ENCODE assay signal across 8 cellular contexts in genomic region chr10:27744478-27745379, GRCh38. TPM values are rescaled to one million over a fixed set of nuclear protein-coding genes. Genes with fewer than 3 reads are reported as not detected.
DNase-seq lines count a peak whose midpoint lies in the region; ATAC-seq and TF ChIP-seq lines count a peak whose summit lies in the region.

No MANE protein-coding gene starts in this region.

- intact Hi-C loops in uterus (cut with DNase I; ENCODE audit: low total_unique reads): loop anchor here (5.0 kb wide), 1 partner anchor 498 kb away; no protein-coding TSS in a partner anchor

- peak; percentile 17 for ATAC-seq in effector memory CD8-positive, alpha-beta T cell (replicated peaks)

- peak overlapping the region; percentile 55 for H3K4me3 Mint-ChIP-seq in T-helper 2 cell treated with Interferon-gamma antibody and Interleukin-4, amounts not matched to agents 5 μg/mL and 100 μg/mL, for 36 hours
- peak overlapping the region; percentile 82 to 86 for H3K4me3 Mint-ChIP-seq in effector memory CD8-positive, alpha-beta T cell

- in situ Hi-C loops in GM13977 (cut with MboI; ENCODE audit: low pct_unique_long_range_greater_than_20kb, low sequenced_read_pairs, unreplicated experiment): no loop called here

- no peaks in the 10 kb centered on the region for H3K36me3 ChIP-seq in uterus

- no peak for TF ChIP-seq POLR2A in uterus (IDR thresholded peaks at IDR 0.05)

- H3K36me3 Mint-ChIP-seq in T-helper 2 cell treated with Interferon-gamma antibody and Interleukin-4, amounts not matched to agents 5 μg/mL and 100 μg/mL, for 36 hours (ENCODE audit: low read depth): no peaks in the 10 kb centered on the region
- peaks cover 17% of the 10 kb centered on the region for H3K36me3 Mint-ChIP-seq in effector memory CD8-positive, alpha-beta T cell (ENCODE audit: insufficient read depth)

- H3K4me1 ChIP-seq in uterus: peaks cover 4 to 21% of the 10 kb centered on the region in 2 donors

- peaks cover 73% of the 10 kb centered on the region for H3K27me3 Mint-ChIP-seq in T-helper 2 cell treated with Interferon-gamma antibody and Interleukin-4, amounts not matched to agents 5 μg/mL and 100 μg/mL, for 36 hours (ENCODE audit: low read depth)
- peaks cover 63 to 81% of the 10 kb centered on the region in 2 donors for H3K27me3 Mint-ChIP-seq in effector memory CD8-positive, alpha-beta T cell

- peak; percentile 29 for DNase-seq in GM13977 (ENCODE audit: low spot score)
- no peak for DNase-seq in T-helper 2 cell treated with Interferon-gamma antibody and Interleukin-4, amounts not matched to agents 5 μg/mL and 100 μg/mL, for 36 hours (ENCODE audit: low spot score)
- DNase-seq in effector memory CD8-positive, alpha-beta T cell: peak in 1 of 3 experiments; percentile 17
- peak; percentile 30 for DNase-seq in myocyte (ENCODE audit: low read depth)
- DNase-seq in uterus: peak; percentile 17 to 46
- DNase-seq in GOT3 (lab: John Stamatoyannopoulos, UW): no peak
- DNase-seq in NCI-H446 (lab: John Stamatoyannopoulos, UW): no peak
- DNase-seq in AML-193 (lab: John Stamatoyannopoulos, UW): no peak

- peak overlapping the region in 1 of 2 donors; percentile 89 for H3K27ac ChIP-seq in uterus

- H3K4me1 Mint-ChIP-seq in T-helper 2 cell treated with Interferon-gamma antibody and Interleukin-4, amounts not matched to agents 5 μg/mL and 100 μg/mL, for 36 hours (ENCODE audit: low read depth): peaks cover 18% of the 10 kb centered on the region
- H3K4me1 Mint-ChIP-seq in effector memory CD8-positive, alpha-beta T cell (ENCODE audit: low read depth in 2 of 2): peaks cover 24 to 38% of the 10 kb centered on the region in 2 donors

- H3K4me3 ChIP-seq in uterus: peak overlapping the region; percentile 37 to 62

- peak overlapping the region; percentile 6 for H3K27ac Mint-ChIP-seq in T-helper 2 cell treated with Interferon-gamma antibody and Interleukin-4, amounts not matched to agents 5 μg/mL and 100 μg/mL, for 36 hours
- H3K27ac Mint-ChIP-seq in effector memory CD8-positive, alpha-beta T cell: peak overlapping the region in 1 of 2 donors; percentile 24

- no peaks in the 10 kb centered on the region for H3K9me3 ChIP-seq in uterus

- H3K27me3 ChIP-seq in uterus: peaks cover 20 to 30% of the 10 kb centered on the region in 2 donors

- TF ChIP-seq CTCF in GM13977 (IDR thresholded peaks at IDR 0.05; ENCODE audit: extremely low read depth, insufficient read depth, missing control alignments) (no peak), uterus (IDR thresholded peaks at IDR 0.05) (no peak)

- H3K9me3 Mint-ChIP-seq in T-helper 2 cell treated with Interferon-gamma antibody and Interleukin-4, amounts not matched to agents 5 μg/mL and 100 μg/mL, for 36 hours: no peaks in the 10 kb centered on the region
- H3K9me3 Mint-ChIP-seq in effector memory CD8-positive, alpha-beta T cell: no peaks in the 10 kb centered on the region

RNA-seq across cellular contexts. Expression of gene MKX, which starts 0.9 kb away (rescaled TPM):
- total RNA-seq in myocyte: 0.35 and 0.83 TPM in 2 replicates
- 6.4 TPM for polyA plus RNA-seq in myocyte (2012)
- 1 to 10 TPM; 4.4 to 7.6 (median 5.4) TPM for total RNA-seq in uterus

Comparison
In these comparisons a context has a peak if more than half of its experiments do, and no peak if none do; other contexts are left out.
1. DNase-seq: peak in GM13977 (single experiment), myocyte (single experiment) and uterus (2 of 2); none in T-helper 2 cell treated with Interferon-gamma antibody and Interleukin-4, amounts not matched to agents 5 μg/mL and 100 μg/mL, for 36 hours (single experiment), GOT3 (single experiment), NCI-H446 (0 of 2) and AML-193 (0 of 2).